9 cellular contexts compared by ENCODE assay signal in the genomic region with DNA sequence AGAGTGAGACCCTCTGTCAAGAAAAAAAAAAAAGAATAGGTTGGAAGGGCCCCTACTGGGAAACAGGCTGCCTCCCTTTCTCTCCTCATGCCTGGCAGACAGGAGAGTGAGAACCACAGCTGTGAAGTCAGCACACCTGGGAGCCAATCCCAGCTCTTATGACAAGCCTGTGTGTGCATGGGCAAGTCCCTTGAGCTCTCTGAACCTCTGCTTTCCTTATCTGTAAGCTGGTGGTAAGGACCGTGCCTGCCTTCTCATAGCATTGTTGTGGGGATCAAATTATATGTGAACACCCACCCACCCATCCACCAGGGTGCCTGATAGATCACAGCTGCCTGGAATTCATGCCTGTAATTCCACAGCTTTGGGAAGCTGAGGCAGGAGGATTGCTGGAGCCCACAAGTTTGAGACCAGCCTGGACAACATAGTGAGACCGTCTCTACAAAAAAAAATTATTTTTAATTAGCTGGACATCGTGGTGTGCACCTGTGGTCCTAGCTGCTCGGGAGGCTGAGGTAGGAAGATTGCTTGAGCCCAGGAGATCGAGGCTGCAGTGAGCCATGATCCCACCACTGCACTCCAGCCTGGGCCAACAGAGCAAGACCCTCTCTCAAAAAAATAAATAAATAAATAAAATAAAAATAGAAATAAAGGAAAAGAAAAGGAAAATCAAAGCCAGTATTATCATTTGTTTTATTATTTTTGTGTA. TPM values are rescaled to one million over a fixed set of nuclear protein-coding genes. Genes with fewer than 3 reads are reported as not detected.
DNase-seq lines count a peak whose midpoint lies in the region; ATAC-seq and TF ChIP-seq lines count a peak whose summit lies in the region.
"Had no signal": no experiment of that assay in that cellular context is flagged by ENCODE, and none has a peak within 500 bp of the region (broad histone marks: within the 10 kb centered on the region; RNA-seq: fewer than 3 reads in every experiment).

No MANE protein-coding gene starts in this region.

- H3K4me1 ChIP-seq in right atrium auricular region (peaks cover 0 to 53% of the 10 kb centered on the region in 2 donors), uterus (peaks cover 3 to 5% of the 10 kb centered on the region in 2 donors)

- no peak overlapping the region for H3K4me3 Mint-ChIP-seq in T-helper 17 cell

- no peak for TF ChIP-seq CTCF in right atrium auricular region (IDR thresholded peaks at IDR 0.05)
- TF ChIP-seq CTCF in uterus (IDR thresholded peaks at IDR 0.05), result no peak
- TF ChIP-seq CTCF in omental fat pad (IDR thresholded peaks at IDR 0.05), result no peak

- TF ChIP-seq POLR2A in uterus (IDR thresholded peaks at IDR 0.05), result no peak

- H3K27me3 ChIP-seq in right atrium auricular region (no peaks in the 10 kb centered on the region), layer of hippocampus (ENCODE audit: control insufficient read depth, insufficient read depth, low read length) (no peaks in the 10 kb centered on the region), uterus (no peaks in the 10 kb centered on the region)

- H3K36me3 ChIP-seq in right atrium auricular region, result peaks cover 14% of the 10 kb centered on the region
- no peaks in the 10 kb centered on the region for H3K36me3 ChIP-seq in uterus

- H3K36me3 Mint-ChIP-seq in T-helper 17 cell (ENCODE audit: low read depth), result no peaks in the 10 kb centered on the region

- H3K4me3 ChIP-seq in right atrium auricular region (no peak overlapping the region), uterus (no peak overlapping the region)

- DNase-seq in right atrium auricular region (ENCODE audit: low spot score), result no peak
- no peak for DNase-seq in Right ventricle myocardium inferior (ENCODE audit: missing footprints)
- no peak for DNase-seq in T-helper 17 cell
- DNase-seq in uterus, result no peak
- DNase-seq in omental fat pad (ENCODE audit: low spot score), result no peak
- DNase-seq in NCI-H1048 (lab: John Stamatoyannopoulos, UW), result no peak

- ATAC-seq in Right ventricle myocardium inferior (no peak), T-helper 17 cell (peak; percentile 20), omental fat pad (ENCODE audit: low FRiP score) (no peak), GM19351 (IDR thresholded peaks at IDR 0.05; ENCODE audit: unreplicated experiment) (no peak)
- ATAC-seq: right cardiac atrium had no signal

- H3K4me1 Mint-ChIP-seq in T-helper 17 cell, result peaks cover 51% of the 10 kb centered on the region

- intact Hi-C loops in Right ventricle myocardium inferior (cut with DNase I) (no loop called here), uterus (cut with DNase I; ENCODE audit: low total_unique reads) (no loop called here)

- H3K27ac ChIP-seq in right atrium auricular region, result peak overlapping the region; percentile 18 to 58
- H3K27ac ChIP-seq in layer of hippocampus (ENCODE audit: low read depth, low read length), result peak overlapping the region; percentile 98
- H3K27ac ChIP-seq in uterus, result peak overlapping the region; percentile 65 to 66

- H3K9me3 ChIP-seq in right atrium auricular region, result no peaks in the 10 kb centered on the region
- no peaks in the 10 kb centered on the region for H3K9me3 ChIP-seq in T-helper 17 cell (ENCODE audit: control insufficient read depth, low read length, poor library complexity, severe bottlenecking)
- no peaks in the 10 kb centered on the region for H3K9me3 ChIP-seq in uterus

- peak overlapping the region; percentile 90 for H3K27ac Mint-ChIP-seq in T-helper 17 cell

- H3K27me3 Mint-ChIP-seq in T-helper 17 cell, result no peaks in the 10 kb centered on the region

RNA-seq across cellular contexts. Expression of gene TTC7A, which starts 41.5 kb away (rescaled TPM):
- total RNA-seq in right atrium auricular region (10 to 100 TPM in 1 of 2 donors, 1 to 10 TPM in 1; 5.8 to 11.2 TPM), Right ventricle myocardium inferior (9.8 TPM), T-helper 17 cell (10 to 100 TPM; 56.3 to 63.0 TPM), uterus (10 to 100 TPM in 3 of 4 donors, 1 to 10 TPM in 1; 3.8 to 80.9 (median 25.3) TPM), omental fat pad (10 to 100 TPM; 24.1 to 50.1 (median 37.3) TPM)

Comparison
In these comparisons a context has a peak if more than half of its experiments do, and no peak if none do; other contexts are left out.
1. H3K27ac ChIP-seq: peak in every context shown above with its lines; median percentile 98 in layer of hippocampus; 66 in uterus; 38 in right atrium auricular region.